18 cellular contexts compared by ENCODE assay signal in the genomic region with DNA sequence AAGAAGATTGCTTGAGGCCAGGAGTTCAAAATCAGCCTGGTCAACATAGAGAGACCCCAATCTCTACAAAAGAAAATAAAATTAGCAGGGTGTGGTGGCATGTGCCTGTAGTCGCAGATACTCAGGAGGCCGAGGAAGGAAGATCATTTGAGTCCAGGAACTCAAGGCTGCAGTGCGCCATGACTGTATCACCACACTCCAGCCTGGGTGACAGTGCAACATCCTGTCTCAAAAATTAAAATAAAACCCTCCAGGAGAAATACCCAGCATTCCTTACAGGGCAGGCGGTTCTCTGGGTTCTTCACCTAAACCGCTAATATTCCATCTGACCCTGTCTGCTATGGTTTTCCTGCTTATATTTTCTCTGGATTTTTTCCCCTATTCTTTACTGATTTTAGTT. TPM values are rescaled to one million over a fixed set of nuclear protein-coding genes. Genes with fewer than 3 reads are reported as not detected.
A peak's percentile ranks its signal among the peaks of the same experiment; 100 is the strongest.
DNase-seq lines count a peak whose midpoint lies in the region; ATAC-seq and TF ChIP-seq lines count a peak whose summit lies in the region.
"Had no signal": no experiment of that assay in that cellular context is flagged by ENCODE, and none has a peak within 500 bp of the region (broad histone marks: within the 10 kb centered on the region; RNA-seq: fewer than 3 reads in every experiment).

No MANE protein-coding gene starts in this region.

- no peak overlapping the region for H2BK120ac ChIP-seq in IMR-90 (ENCODE audit: low read depth, low read length)

- H2BK5ac ChIP-seq in IMR-90 (ENCODE audit: low read depth, low read length, poor library complexity, severe bottlenecking) = no peak overlapping the region

- no peak overlapping the region for H2BK20ac ChIP-seq in IMR-90 (ENCODE audit: low read depth, low read length)

- H3K23ac ChIP-seq in IMR-90 (ENCODE audit: low read depth, low read length) = no peak overlapping the region

- H3K79me2 ChIP-seq in mammary epithelial cell (ENCODE audit: insufficient read depth, low read length) = peaks cover 95% of the 10 kb centered on the region
- peaks cover 89% of the 10 kb centered on the region for H3K79me2 ChIP-seq in smooth muscle cell (ENCODE audit: low read depth)

- H3K4me1 ChIP-seq in mammary epithelial cell (ENCODE audit: insufficient read depth, low read length) = peaks cover 4% of the 10 kb centered on the region
- peaks cover 13% of the 10 kb centered on the region for H3K4me1 ChIP-seq in IMR-90 (ENCODE audit: control insufficient read depth, insufficient read depth, low read length)
- H3K4me1 ChIP-seq in smooth muscle cell (ENCODE audit: low read depth) = peaks cover 5% of the 10 kb centered on the region

- in situ Hi-C loops in mammary epithelial cell (cut with MboI; ENCODE audit: low sequenced_read_pairs in 2 of 2) = no loop called here
- in situ Hi-C loops in IMR-90 (cut with MboI; ENCODE audit: low sequenced_read_pairs) = no loop called here

- no peak overlapping the region for H2AK5ac ChIP-seq in IMR-90 (ENCODE audit: low read depth, low read length)

- no peak overlapping the region for H3K18ac ChIP-seq in IMR-90 (ENCODE audit: low read depth, low read length)

- DNase-seq in MCF 10A (ENCODE audit: unreplicated experiment) (no peak), mammary epithelial cell (no peak), IMR-90 (no peak), immature natural killer cell (no peak), smooth muscle cell (lab: John Stamatoyannopoulos, UW; ENCODE audit: unreplicated experiment) (no peak), AG20443 (ENCODE audit: low spot score) (no peak), ecto neural progenitor cell (ENCODE audit: low spot score) (no peak), NOMO-1 treated with dmso at 0.1 percent for 144 hours (lab: John Stamatoyannopoulos, UW; ENCODE audit: unreplicated experiment) (no peak)
- DNase-seq: COR-L47; DMS53; KBM-7; NCI-H1048; NCI-H1694; NCI-H69; NK-92 treated with Interleukin-12 subunit alpha and Interleukin-12 subunit beta, amount 100 ng/mL, for 24 hours had no signal

- no peak for TF ChIP-seq POLR2A in IMR-90 (IDR thresholded peaks at IDR 0.05; ENCODE audit: low read depth, low read length)

- H3K27ac Mint-ChIP-seq in MCF 10A (ENCODE audit: low read depth, unreplicated experiment) = peak overlapping the region; percentile 44
- H3K27ac Mint-ChIP-seq in immature natural killer cell = peak overlapping the region in 4 of 6 donors; percentile 5 to 59 (median 26)
- H3K27ac Mint-ChIP-seq: B cell, GM23338 had no signal

- H3K9me3 ChIP-seq in mammary epithelial cell (replicated peaks; ENCODE audit: insufficient read depth, low read length) (no peaks in the 10 kb centered on the region), IMR-90 (ENCODE audit: control insufficient read depth, insufficient read depth, low read length) (no peaks in the 10 kb centered on the region), smooth muscle cell (replicated peaks; ENCODE audit: low read depth) (no peaks in the 10 kb centered on the region)

- CTCF ChIA-PET in MCF 10A (lab: Yijun Ruan, JAX) (no interaction called here), mammary epithelial cell (lab: Charles Lee; ENCODE audit: low non-redundant PET) (no interaction called here), IMR-90 (lab: Yijun Ruan, JAX) (interaction anchor here (1.2 kb wide), 1 partner anchor 10 kb away, joined by 4 read pairs; no protein-coding TSS in a partner anchor)

- peaks cover 3% of the 10 kb centered on the region for H3F3A ChIP-seq in smooth muscle cell (ENCODE audit: low read depth)

- no peak overlapping the region for H4K5ac ChIP-seq in IMR-90 (ENCODE audit: low read depth, low read length)

- H3K4me3 ChIP-seq in mammary epithelial cell (replicated peaks in 1 of 3; ENCODE audit: insufficient read depth in 1 of 3, low read depth in 2 of 3, low read length in 3 of 3) = no peak overlapping the region
- H3K4me3 ChIP-seq in IMR-90 (ENCODE audit: insufficient read depth, low read depth, low read length) = no peak overlapping the region
- no peak overlapping the region for H3K4me3 ChIP-seq in smooth muscle cell
- H3K4me3 ChIP-seq: GM23338 had no signal

- no peak overlapping the region for H3K4me3 Mint-ChIP-seq in MCF 10A (ENCODE audit: unreplicated experiment)
- H3K4me3 Mint-ChIP-seq in immature natural killer cell = peak overlapping the region in 2 of 5 donors; percentile 40 to 41
- H3K4me3 Mint-ChIP-seq: B cell, GM23338 had no signal

- POLR2A ChIA-PET in MCF 10A (lab: Yijun Ruan, JAX) = no interaction called here
- POLR2A ChIA-PET in IMR-90 (lab: Charles Lee; ENCODE audit: unreplicated experiment) = no interaction called here

- H3K4me1 Mint-ChIP-seq in MCF 10A (ENCODE audit: insufficient read depth, unreplicated experiment) = peaks cover 39% of the 10 kb centered on the region
- H3K4me1 Mint-ChIP-seq in immature natural killer cell = peaks cover 59 to 80% of the 10 kb centered on the region in 2 donors

- peaks cover 15% of the 10 kb centered on the region for H3K9me1 ChIP-seq in IMR-90 (ENCODE audit: insufficient read depth, low read length)

- no peak for TF ChIP-seq RAD21 in IMR-90 (IDR thresholded peaks at IDR 0.05; ENCODE audit: low read length)

- WGBS in mammary epithelial cell (ENCODE audit: low coverage, missing lambda C conversion rate) = 86% methylated on average over 5 of the region's 5 CpGs
- 100% methylated on average over 1 of the region's 5 CpGs; no CpG with 5 or more reads in 1 of the 2 experiments for WGBS in IMR-90 (ENCODE audit: extremely low coverage in 2 of 2, insufficient read length in 1 of 2), 2 experiments
- WGBS in smooth muscle cell (ENCODE audit: low lambda C conversion rate) = 92% methylated on average over 5 of the region's 5 CpGs

- H3K27me3 Mint-ChIP-seq in MCF 10A (ENCODE audit: insufficient read depth, unreplicated experiment) (no peaks in the 10 kb centered on the region), immature natural killer cell (ENCODE audit: low read depth in 3 of 3) (no peaks in the 10 kb centered on the region)
- H3K27me3 Mint-ChIP-seq: B cell had no signal

- dilution Hi-C loops in mammary epithelial cell (cut with HindIII; ENCODE audit: low sequenced_read_pairs) (no loop called here), IMR-90 (cut with HindIII; ENCODE audit: low sequenced_read_pairs, unreplicated experiment) (no loop called here)

- H3K4me2 ChIP-seq in mammary epithelial cell (ENCODE audit: insufficient read depth, low read depth, low read length) (no peak overlapping the region), IMR-90 (ENCODE audit: low read depth, low read length) (no peak overlapping the region), smooth muscle cell (peak overlapping the region; percentile 4)
- H3K4me2 ChIP-seq: GM23338 had no signal

- H3K36me3 Mint-ChIP-seq in MCF 10A (ENCODE audit: insufficient read depth, unreplicated experiment) (peaks cover 3% of the 10 kb centered on the region), immature natural killer cell (no peaks in the 10 kb centered on the region)

- H3K27ac ChIP-seq in mammary epithelial cell (ENCODE audit: insufficient read depth, low read depth, low read length) (no peak overlapping the region), IMR-90 (ENCODE audit: insufficient read depth, low read length) (no peak overlapping the region), smooth muscle cell (ENCODE audit: low read depth) (no peak overlapping the region)
- H3K27ac ChIP-seq: HL-60 had no signal

- H4K8ac ChIP-seq in IMR-90 (ENCODE audit: low read depth in 2 of 2, low read length in 2 of 2) = no peak overlapping the region

- ATAC-seq in IMR-90 (ENCODE audit: low read depth) = peak; percentile 30
- ATAC-seq: GM23338 had no signal

- H3K36me3 ChIP-seq in mammary epithelial cell (ENCODE audit: insufficient read depth, low read length) (no peaks in the 10 kb centered on the region), IMR-90 (ENCODE audit: control insufficient read depth, insufficient read depth, low read length) (no peaks in the 10 kb centered on the region), smooth muscle cell (ENCODE audit: low read depth) (no peaks in the 10 kb centered on the region)

- H3K14ac ChIP-seq in IMR-90 (replicated peaks; ENCODE audit: low read depth, low read length) = no peak overlapping the region

- no peak overlapping the region for H3K4ac ChIP-seq in IMR-90 (ENCODE audit: low read depth, low read length)

- H2AFZ ChIP-seq in mammary epithelial cell (ENCODE audit: low read depth, low read length) (no peak overlapping the region), IMR-90 (replicated peaks; ENCODE audit: low read length, poor library complexity) (no peak overlapping the region), smooth muscle cell (ENCODE audit: low read depth) (no peak overlapping the region)
- H2AFZ ChIP-seq: GM23338 had no signal

- TF ChIP-seq CTCF in MCF 10A (IDR thresholded peaks at IDR 0.05; ENCODE audit: unreplicated experiment) (no peak), mammary epithelial cell (conservative IDR thresholded peaks at IDR 0.05 in 1 of 2, IDR thresholded peaks at IDR 0.05 in 1 of 2; ENCODE audit: extremely low read depth in 1 of 2, insufficient read depth in 1 of 2, low read depth in 1 of 2, low read length in 2 of 2) (no peak), IMR-90 (conservative IDR thresholded peaks at IDR 0.05; ENCODE audit: low read depth, low read length) (no peak), smooth muscle cell (IDR thresholded peaks at IDR 0.05; ENCODE audit: borderline replicate concordance, insufficient read depth, poor library complexity, severe bottlenecking) (no peak)

- H4K91ac ChIP-seq in IMR-90 (ENCODE audit: insufficient read depth, low read depth, low read length) = no peak overlapping the region

- H2AK9ac ChIP-seq in IMR-90 (replicated peaks; ENCODE audit: low read depth, low read length, poor library complexity) = no peak overlapping the region

- intact Hi-C loops in MCF 10A (cut with micrococcal nuclease) (no loop called here), mammary epithelial cell (cut with micrococcal nuclease) (no loop called here), IMR-90 (cut with micrococcal nuclease) (loop anchor here (5.0 to 10.0 kb wide), 2 partner anchors 40 to 162 kb away; a partner anchor contains a TSS)

- no peaks in the 10 kb centered on the region for H3K27me3 ChIP-seq in mammary epithelial cell (ENCODE audit: insufficient read depth, low read length)
- H3K27me3 ChIP-seq in IMR-90 (ENCODE audit: control insufficient read depth, insufficient read depth, low read length) = no peaks in the 10 kb centered on the region
- no peaks in the 10 kb centered on the region for H3K27me3 ChIP-seq in smooth muscle cell (ENCODE audit: low read depth)

- H4K20me1 ChIP-seq in mammary epithelial cell (ENCODE audit: insufficient read depth, low read length) = peaks cover 2% of the 10 kb centered on the region
- peaks cover 75% of the 10 kb centered on the region for H4K20me1 ChIP-seq in IMR-90 (ENCODE audit: insufficient read depth, low read length)
- peaks cover 100% of the 10 kb centered on the region for H4K20me1 ChIP-seq in smooth muscle cell (ENCODE audit: low read depth)

- H3K79me1 ChIP-seq in IMR-90 (ENCODE audit: low read depth in 1 of 2, low read length in 2 of 2) = peaks cover 47 to 83% of the 10 kb centered on the region in 2 experiments

- no peak overlapping the region for H3K56ac ChIP-seq in IMR-90 (ENCODE audit: extremely low read depth, insufficient read depth, low read length)

- H2BK15ac ChIP-seq in IMR-90 (ENCODE audit: low read depth, low read length) = no peak overlapping the region

- H3K9ac ChIP-seq in mammary epithelial cell (ENCODE audit: insufficient read depth, low read length) = no peak overlapping the region
- no peak overlapping the region for H3K9ac ChIP-seq in IMR-90 (ENCODE audit: low read depth, low read length)
- H3K9ac ChIP-seq in smooth muscle cell (ENCODE audit: low read depth) = no peak overlapping the region

- no peaks in the 10 kb centered on the region for H3K9me3 Mint-ChIP-seq in MCF 10A (ENCODE audit: unreplicated experiment)
- no peaks in the 10 kb centered on the region for H3K9me3 Mint-ChIP-seq in immature natural killer cell
- H3K9me3 Mint-ChIP-seq: GM23338 had no signal

- BruUV-seq in MCF 10A (replicated peaks; lab: Mats Ljungman, UMichigan) (no TSS peak), mammary epithelial cell (replicated peaks; lab: Mats Ljungman, UMichigan) (no TSS peak), IMR-90 (replicated peaks; lab: Mats Ljungman, UMichigan) (no TSS peak)

RNA-seq across cellular contexts. Expression of a gene that starts 13.5 kb away (rescaled TPM):
- total RNA-seq in MCF 10A (2022) = 44.7 and 56.4 TPM in 2 replicates
- total RNA-seq in mammary epithelial cell = 10 to 100 TPM; 49.2 to 62.5 TPM
- polyA plus RNA-seq in mammary epithelial cell = 26.0 TPM
- 64.9 TPM for polyA minus RNA-seq in mammary epithelial cell
- 20.0 and 23.7 TPM in 2 replicates for total RNA-seq in IMR-90 (2012; rRNA removed)
- 8.9 and 9.5 TPM in 2 replicates for polyA plus RNA-seq in IMR-90 (2012; rRNA removed)
- 5.9 and 6.1 TPM in 2 replicates for polyA plus RNA-seq in IMR-90 (2012; cell fraction: cytosol; rRNA removed)
- 5.2 and 7.9 TPM in 2 replicates for polyA plus RNA-seq in IMR-90 (2012; cell fraction: nucleus; rRNA removed; ENCODE audit: low replicate concordance)
- polyA plus RNA-seq in immature natural killer cell = 1 to 10 TPM in 2 of 3 donors, under 1 TPM in 1; 0.12 to 2.4 (median 1.4) TPM
- total RNA-seq in smooth muscle cell = 23.3 and 26.8 TPM in 2 replicates
- 3.4 and 3.7 TPM in 2 replicates for polyA plus RNA-seq in smooth muscle cell
